1 cellular context compared by ENCODE assay signal in the genomic region with DNA sequence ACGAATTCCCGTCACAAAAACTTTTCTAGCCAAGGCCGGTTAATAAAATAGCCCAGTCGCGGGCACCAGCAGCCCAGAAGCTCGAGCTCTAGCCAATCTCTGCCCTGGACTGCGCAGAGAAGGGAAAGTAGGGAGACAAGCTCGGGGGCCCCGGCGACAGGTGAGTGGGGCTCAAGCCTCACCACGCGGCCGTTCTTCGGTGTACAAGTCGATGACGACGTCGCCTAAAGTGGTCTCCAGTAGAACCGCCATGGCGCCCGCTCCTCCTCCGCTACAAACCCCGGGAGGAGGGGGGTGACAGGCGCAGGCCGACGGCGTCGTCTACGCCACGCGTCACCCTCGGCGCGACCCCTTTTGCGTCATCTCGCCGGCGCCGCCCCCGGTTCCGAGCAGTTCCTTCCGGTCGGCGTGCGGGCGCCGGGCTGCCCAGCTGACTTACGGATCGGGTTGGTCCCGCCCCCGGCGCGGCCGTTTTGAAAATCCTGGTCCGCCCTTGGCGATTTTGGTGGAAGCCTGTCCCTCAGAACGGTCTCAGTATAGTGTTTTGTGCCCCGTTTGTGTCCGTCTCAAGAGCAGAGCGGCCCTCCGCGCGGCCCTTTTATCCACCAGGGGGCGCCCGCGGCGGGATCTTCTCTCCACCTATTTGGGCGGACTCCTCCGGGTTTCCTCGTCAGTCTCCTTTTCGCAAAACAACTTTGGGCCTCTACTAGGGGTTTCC.
A peak's percentile ranks its signal among the peaks of the same experiment; 100 is the strongest.
TF ChIP-seq lines count a peak whose summit lies in the region.

A gene with protein sequence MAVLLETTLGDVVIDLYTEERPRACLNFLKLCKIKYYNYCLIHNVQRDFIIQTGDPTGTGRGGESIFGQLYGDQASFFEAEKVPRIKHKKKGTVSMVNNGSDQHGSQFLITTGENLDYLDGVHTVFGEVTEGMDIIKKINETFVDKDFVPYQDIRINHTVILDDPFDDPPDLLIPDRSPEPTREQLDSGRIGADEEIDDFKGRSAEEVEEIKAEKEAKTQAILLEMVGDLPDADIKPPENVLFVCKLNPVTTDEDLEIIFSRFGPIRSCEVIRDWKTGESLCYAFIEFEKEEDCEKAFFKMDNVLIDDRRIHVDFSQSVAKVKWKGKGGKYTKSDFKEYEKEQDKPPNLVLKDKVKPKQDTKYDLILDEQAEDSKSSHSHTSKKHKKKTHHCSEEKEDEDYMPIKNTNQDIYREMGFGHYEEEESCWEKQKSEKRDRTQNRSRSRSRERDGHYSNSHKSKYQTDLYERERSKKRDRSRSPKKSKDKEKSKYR (minus strand): TSS at position 290 of the 718 bp plus-strand sequence. CDS start 38 bp downstream, at position 252.

TF ChIP-seq in HCT116, 20 proteins besides CTCF, POLR2A, EP300 and RAD21 (continued from another document):
- TF ChIP-seq REST (IDR thresholded peaks at IDR 0.05; ENCODE audit: low read depth) = no peak
- TF ChIP-seq TCF7L2 (IDR thresholded peaks at IDR 0.05; ENCODE audit: borderline replicate concordance, extremely low read depth, insufficient read depth, insufficient read length) = peak; percentile 63
- peak; percentile 94 for TF ChIP-seq POLR2AphosphoS5 (IDR thresholded peaks at IDR 0.05; ENCODE audit: low read depth, low read length)
